In genomic region chr2:46720592-46721185, GRCh38 we compare ENCODE assay signal across 14 cellular contexts. TPM values are rescaled to one million over a fixed set of nuclear protein-coding genes. Genes with fewer than 3 reads are reported as not detected.
A peak's percentile ranks its signal among the peaks of the same experiment; 100 is the strongest.
DNase-seq lines count a peak whose midpoint lies in the region; ATAC-seq, FAIRE-seq and TF ChIP-seq lines count a peak whose summit lies in the region.
"Had no signal": no experiment of that assay in that cellular context is flagged by ENCODE, and none has a peak within 500 bp of the region (broad histone marks: within the 10 kb centered on the region; RNA-seq: fewer than 3 reads in every experiment).

No MANE protein-coding gene starts in this region.

- H3K14ac ChIP-seq in IMR-90 (replicated peaks; ENCODE audit: low read depth, low read length), result 0 out of 2 replicates have a peak overlapping the region, but pooled peaks have one; percentile 26
- no peak overlapping the region for H3K14ac ChIP-seq in trophoblast cell (ENCODE audit: low read length)

- H3K4me2 ChIP-seq in IMR-90 (ENCODE audit: low read depth, low read length) (peak overlapping the region; percentile 79), mammary epithelial cell (ENCODE audit: insufficient read depth, low read depth, low read length) (no peak overlapping the region), osteoblast (ENCODE audit: insufficient read depth, low read length) (peak overlapping the region; percentile 81), HepG2 (ENCODE audit: low read depth, low read length) (no peak overlapping the region), trophoblast cell (ENCODE audit: low read length) (no peak overlapping the region)

- H3K9me1 ChIP-seq in IMR-90 (ENCODE audit: insufficient read depth, low read length), result peaks cover 7% of the 10 kb centered on the region; the same call in 1 of the 2 replicates

- dilution Hi-C loops in IMR-90 (cut with HindIII; ENCODE audit: low sequenced_read_pairs, unreplicated experiment) (no loop called here), mammary epithelial cell (cut with HindIII; ENCODE audit: low sequenced_read_pairs) (no loop called here)

- H2BK20ac ChIP-seq in IMR-90 (ENCODE audit: low read depth, low read length), result no peak overlapping the region; the same call in 1 of the 2 replicates

- TF ChIP-seq RAD21 in IMR-90 (IDR thresholded peaks at IDR 0.05; ENCODE audit: low read length), result no peak
- no peak for TF ChIP-seq RAD21 in HepG2 (CRISPR knock-in tag; IDR thresholded peaks at IDR 0.05)

- H3K79me2 ChIP-seq in mammary epithelial cell (ENCODE audit: insufficient read depth, low read length) (peaks cover 91% of the 10 kb centered on the region), osteoblast (ENCODE audit: insufficient read depth, low read length) (peaks cover 100% of the 10 kb centered on the region), HepG2 (ENCODE audit: insufficient read depth, low read length) (peaks cover 100% of the 10 kb centered on the region), trophoblast cell (ENCODE audit: control insufficient read depth, insufficient read depth, low read length, poor library complexity) (peaks cover 2% of the 10 kb centered on the region)

- ATAC-seq in CD4-positive, CD25-positive, alpha-beta regulatory T cell (ENCODE audit: low read depth in 2 of 2), result peak in 1 of 2 donors; percentile 24
- ATAC-seq in IMR-90 (ENCODE audit: low read depth) (peak; percentile 21), HepG2 (no peak), HG03108 (IDR thresholded peaks at IDR 0.05; ENCODE audit: unreplicated experiment) (no peak)

- H3K27ac ChIP-seq in CD4-positive, CD25-positive, alpha-beta regulatory T cell (ENCODE audit: insufficient read depth, low read length, poor library complexity, severe bottlenecking), result no peak overlapping the region
- H3K27ac ChIP-seq in IMR-90 (ENCODE audit: insufficient read depth, low read length) (peak overlapping the region; percentile 22; the same call in 1 of the 2 replicates), mammary epithelial cell (ENCODE audit: insufficient read depth, low read depth, low read length) (no peak overlapping the region), osteoblast (ENCODE audit: low read depth, low read length) (peak overlapping the region; percentile 92), HepG2 (ENCODE audit: extremely low read length, insufficient read depth, low read length) (no peak overlapping the region), trophoblast cell (ENCODE audit: low read depth, low read length) (no peak overlapping the region)

- peak overlapping the region in 1 of 2 experiments; percentile 1; a peak in 1 of 4 replicates for H4K8ac ChIP-seq in IMR-90 (ENCODE audit: low read depth in 2 of 2, low read length in 2 of 2)
- no peak overlapping the region for H4K8ac ChIP-seq in trophoblast cell (ENCODE audit: low read depth, low read length)

- H2AFZ ChIP-seq in IMR-90 (replicated peaks; ENCODE audit: low read length, poor library complexity) (no peak overlapping the region), mammary epithelial cell (ENCODE audit: low read depth, low read length) (no peak overlapping the region), osteoblast (ENCODE audit: low read length) (no peak overlapping the region), HepG2 (ENCODE audit: low read length) (no peak overlapping the region), trophoblast cell (ENCODE audit: insufficient read depth, low read length, poor library complexity) (no peak overlapping the region)

- BruUV-seq in IMR-90 (replicated peaks; lab: Mats Ljungman, UMichigan), result no TSS peak
- BruUV-seq in mammary epithelial cell (replicated peaks; lab: Mats Ljungman, UMichigan), result no TSS peak
- no TSS peak for BruUV-seq in HepG2 (replicated peaks; lab: Mats Ljungman, UMichigan)

- no peak for TF ChIP-seq CTCF in IMR-90 (conservative IDR thresholded peaks at IDR 0.05; ENCODE audit: low read depth, low read length)
- no peak for TF ChIP-seq CTCF in mammary epithelial cell (conservative IDR thresholded peaks at IDR 0.05 in 1 of 2, IDR thresholded peaks at IDR 0.05 in 1 of 2; ENCODE audit: extremely low read depth in 1 of 2, insufficient read depth in 1 of 2, low read depth in 1 of 2, low read length in 2 of 2)
- no peak for TF ChIP-seq CTCF in osteoblast (IDR thresholded peaks at IDR 0.05; ENCODE audit: extremely low read depth, low read depth, low read length)
- no peak for TF ChIP-seq CTCF in HepG2 (CRISPR knock-in tag; IDR thresholded peaks at IDR 0.05)

- CTCF ChIA-PET in IMR-90 (lab: Yijun Ruan, JAX) (no interaction called here), mammary epithelial cell (lab: Charles Lee; ENCODE audit: low non-redundant PET) (no interaction called here), HepG2 (lab: Yijun Ruan, JAX; ENCODE audit: low intra/inter-chr PET ratio, low total read pairs) (no interaction called here)

- H2BK15ac ChIP-seq in IMR-90 (ENCODE audit: low read depth, low read length), result 0 out of 3 replicates have a peak overlapping the region, but pooled peaks have one; percentile 8

- peak in 1 of 3 donors; percentile 35 for DNase-seq in CD4-positive, CD25-positive, alpha-beta regulatory T cell
- DNase-seq in IMR-90, result peak; percentile 39
- DNase-seq in mammary epithelial cell, result peak; percentile 18
- no peak for DNase-seq in osteoblast (ENCODE audit: insufficient read length, low spot score, missing footprints)
- DNase-seq in HepG2 (ENCODE audit: low spot score), result no peak
- DNase-seq in middle frontal gyrus (ENCODE audit: extremely low spot score, low spot score), result no peak
- no peak for DNase-seq in trophoblast cell
- DNase-seq: GDM1, NCI-H187, NCI-H82, posterior cingulate gyrus had no signal

- H4K20me1 ChIP-seq in IMR-90 (ENCODE audit: insufficient read depth, low read length), result peaks cover 79% of the 10 kb centered on the region
- no peaks in the 10 kb centered on the region for H4K20me1 ChIP-seq in mammary epithelial cell (ENCODE audit: insufficient read depth, low read length)
- peaks cover 84% of the 10 kb centered on the region for H4K20me1 ChIP-seq in osteoblast (ENCODE audit: insufficient read depth, low read length)
- peaks cover 53% of the 10 kb centered on the region for H4K20me1 ChIP-seq in HepG2 (ENCODE audit: insufficient read depth, low read length)

- in situ Hi-C loops in IMR-90 (cut with MboI; ENCODE audit: low sequenced_read_pairs), result no loop called here
- in situ Hi-C loops in mammary epithelial cell (cut with MboI; ENCODE audit: low sequenced_read_pairs in 2 of 2), result no loop called here
- in situ Hi-C loops in HepG2 (cut with HindIII; ENCODE audit: extremely low pct_ligation_motif_present, low pct_unique_long_range_greater_than_20kb), result no loop called here

- H3K9me3 ChIP-seq in CD4-positive, CD25-positive, alpha-beta regulatory T cell (ENCODE audit: control insufficient read depth in 2 of 2, low read length in 2 of 2), result peaks cover 0 to 3% of the 10 kb centered on the region in 2 experiments
- H3K9me3 ChIP-seq in IMR-90 (ENCODE audit: control insufficient read depth, insufficient read depth, low read length) (no peaks in the 10 kb centered on the region; the same call in 1 of the 2 replicates), mammary epithelial cell (replicated peaks; ENCODE audit: insufficient read depth, low read length) (no peaks in the 10 kb centered on the region), osteoblast (ENCODE audit: low read depth, low read length) (no peaks in the 10 kb centered on the region), HepG2 (ENCODE audit: low read length) (no peaks in the 10 kb centered on the region), trophoblast cell (ENCODE audit: insufficient read depth, low read depth, low read length) (no peaks in the 10 kb centered on the region)

- peaks cover 10% of the 10 kb centered on the region for H3K36me3 Mint-ChIP-seq in CD4-positive, CD25-positive, alpha-beta regulatory T cell

- H3K18ac ChIP-seq in IMR-90 (ENCODE audit: low read depth, low read length) (peak overlapping the region; percentile 51; the same call in 1 of the 2 replicates), trophoblast cell (ENCODE audit: low read length) (no peak overlapping the region)

- H3K4ac ChIP-seq in IMR-90 (ENCODE audit: low read depth, low read length) (peak overlapping the region; percentile 29), trophoblast cell (ENCODE audit: low read depth, low read length) (no peak overlapping the region)

- H4K5ac ChIP-seq in IMR-90 (ENCODE audit: low read depth, low read length), result no peak overlapping the region

- no peaks in the 10 kb centered on the region for H3K27me3 ChIP-seq in CD4-positive, CD25-positive, alpha-beta regulatory T cell (ENCODE audit: control insufficient read depth, insufficient read depth, low read length)
- no peaks in the 10 kb centered on the region for H3K27me3 ChIP-seq in IMR-90 (ENCODE audit: control insufficient read depth, insufficient read depth, low read length)
- H3K27me3 ChIP-seq in mammary epithelial cell (ENCODE audit: insufficient read depth, low read length), result no peaks in the 10 kb centered on the region
- no peaks in the 10 kb centered on the region for H3K27me3 ChIP-seq in osteoblast (ENCODE audit: insufficient read depth, low read length)
- H3K27me3 ChIP-seq in HepG2 (ENCODE audit: control insufficient read depth in 1 of 2, insufficient read depth in 2 of 2, low read length in 2 of 2), result no peaks in the 10 kb centered on the region
- H3K27me3 ChIP-seq in trophoblast cell (ENCODE audit: insufficient read depth, low read length), result no peaks in the 10 kb centered on the region

- WGBS in IMR-90 (ENCODE audit: extremely low coverage in 2 of 2, insufficient read length in 1 of 2), 2 experiments, result no CpG with 5 or more reads among the region's 3 CpGs
- 40% methylated on average over 3 of the region's 3 CpGs for WGBS in mammary epithelial cell (ENCODE audit: low coverage, missing lambda C conversion rate)
- 97% methylated on average over 3 of the region's 3 CpGs for WGBS in HepG2 (ENCODE audit: low lambda C conversion rate)
- WGBS in trophoblast cell (ENCODE audit: extremely low coverage, insufficient coverage, insufficient read length), result no CpG with 5 or more reads among the region's 3 CpGs

- H2AK5ac ChIP-seq in IMR-90 (ENCODE audit: low read depth, low read length), result peak overlapping the region; percentile 19; the same call in 1 of the 2 replicates
- H2AK5ac ChIP-seq in trophoblast cell (ENCODE audit: low read length), result no peak overlapping the region

- H3K27ac Mint-ChIP-seq in CD4-positive, CD25-positive, alpha-beta regulatory T cell, result peak overlapping the region in 2 of 3 donors; percentile 26 to 28
- H3K27ac Mint-ChIP-seq: CD14-positive monocyte; dendritic cell treated with granulocyte-macrophage colony-stimulating factor and Interleukin-4, amounts not matched to agents 40 ng/mL and 50 ng/mL, for 4 days had no signal

- H3K9ac ChIP-seq in IMR-90 (ENCODE audit: low read depth, low read length) (peak overlapping the region; percentile 7; the same call in 1 of the 2 replicates), mammary epithelial cell (ENCODE audit: insufficient read depth, low read length) (no peak overlapping the region), HepG2 (ENCODE audit: insufficient read depth, low read depth, low read length) (no peak overlapping the region), trophoblast cell (ENCODE audit: low read length) (no peak overlapping the region)

- no peak overlapping the region for H4K12ac ChIP-seq in trophoblast cell (ENCODE audit: low read depth, low read length)

- TF ChIP-seq POLR2A in IMR-90 (IDR thresholded peaks at IDR 0.05; ENCODE audit: low read depth, low read length) (no peak), HepG2 (IDR thresholded peaks at IDR 0.05; ENCODE audit: insufficient read depth in 1 of 2, low read depth in 2 of 2, low read length in 2 of 2) (no peak)

- H3K79me1 ChIP-seq in IMR-90 (ENCODE audit: low read depth in 1 of 2, low read length in 2 of 2), result peaks cover 0 to 29% of the 10 kb centered on the region in 2 experiments; a peak in 3 of 4 replicates
- H3K79me1 ChIP-seq in trophoblast cell (ENCODE audit: low read length), result no peaks in the 10 kb centered on the region

- peaks cover 11% of the 10 kb centered on the region for H3K4me1 ChIP-seq in CD4-positive, CD25-positive, alpha-beta regulatory T cell (ENCODE audit: control insufficient read depth, insufficient read depth, low read length, poor library complexity, severe bottlenecking)
- H3K4me1 ChIP-seq in IMR-90 (ENCODE audit: control insufficient read depth, insufficient read depth, low read length) (peaks cover 23% of the 10 kb centered on the region), mammary epithelial cell (ENCODE audit: insufficient read depth, low read length) (peaks cover 13% of the 10 kb centered on the region), osteoblast (ENCODE audit: insufficient read depth, low read length) (peaks cover 85% of the 10 kb centered on the region), HepG2 (ENCODE audit: insufficient read depth, low read length) (peaks cover 83% of the 10 kb centered on the region), trophoblast cell (ENCODE audit: control insufficient read depth in 1 of 2, insufficient read depth in 2 of 2, low read length in 2 of 2) (peaks cover 0 to 3% of the 10 kb centered on the region in 2 experiments)

- intact Hi-C loops in IMR-90 (cut with micrococcal nuclease) (no loop called here), mammary epithelial cell (cut with micrococcal nuclease) (no loop called here), HepG2 (cut with micrococcal nuclease; ENCODE audit: unreplicated experiment) (no loop called here)

- no peak for FAIRE-seq in HepG2 (lab: Jason Lieb, UNC)

- POLR2A ChIA-PET in IMR-90 (lab: Charles Lee; ENCODE audit: unreplicated experiment), result no interaction called here
- POLR2A ChIA-PET in HepG2 (lab: Yijun Ruan, JAX), result no interaction called here

- peak overlapping the region; percentile 11 for H3K4me3 ChIP-seq in CD4-positive, CD25-positive, alpha-beta regulatory T cell (ENCODE audit: low read depth, low read length)
- H3K4me3 ChIP-seq in IMR-90 (ENCODE audit: insufficient read depth, low read depth, low read length) (no peak overlapping the region), mammary epithelial cell (replicated peaks in 1 of 3; ENCODE audit: insufficient read depth in 1 of 3, low read depth in 2 of 3, low read length in 3 of 3) (no peak overlapping the region), osteoblast (ENCODE audit: insufficient read depth, low read length) (no peak overlapping the region), HepG2 (replicated peaks in 1 of 3; ENCODE audit: insufficient read depth in 1 of 3, low read depth in 2 of 3, low read length in 3 of 3) (no peak overlapping the region), trophoblast cell (ENCODE audit: low read depth, low read length) (no peak overlapping the region)

- H3K56ac ChIP-seq in IMR-90 (ENCODE audit: extremely low read depth, insufficient read depth, low read length), result no peak overlapping the region

- H2AK9ac ChIP-seq in IMR-90 (replicated peaks; ENCODE audit: low read depth, low read length, poor library complexity), result no peak overlapping the region

- H2BK120ac ChIP-seq in IMR-90 (ENCODE audit: low read depth, low read length) (no peak overlapping the region), trophoblast cell (ENCODE audit: insufficient read depth, low read length, poor library complexity) (no peak overlapping the region)

- peaks cover 0 to 6% (median 4%) of the 10 kb centered on the region in 7 donors for H3K9me3 Mint-ChIP-seq in CD4-positive, CD25-positive, alpha-beta regulatory T cell

- H3K36me3 ChIP-seq in CD4-positive, CD25-positive, alpha-beta regulatory T cell (ENCODE audit: control insufficient read depth, insufficient read depth, low read length), result no peaks in the 10 kb centered on the region
- H3K36me3 ChIP-seq in IMR-90 (ENCODE audit: control insufficient read depth, insufficient read depth, low read length), result 0 out of 2 replicates have a peak, but pooled peaks cover 2% of the 10 kb centered on the region
- H3K36me3 ChIP-seq in mammary epithelial cell (ENCODE audit: insufficient read depth, low read length), result peaks cover 2% of the 10 kb centered on the region
- H3K36me3 ChIP-seq in osteoblast (ENCODE audit: insufficient read depth, low read length), result peaks cover 8% of the 10 kb centered on the region
- H3K36me3 ChIP-seq in HepG2 (replicated peaks in 1 of 2; ENCODE audit: control insufficient read depth in 1 of 2, insufficient read depth in 2 of 2, low read length in 2 of 2), result no peaks in the 10 kb centered on the region
- no peaks in the 10 kb centered on the region for H3K36me3 ChIP-seq in trophoblast cell (ENCODE audit: control insufficient read depth in 1 of 2, insufficient read depth in 2 of 2, low read length in 2 of 2)

- H3K4me1 Mint-ChIP-seq in CD4-positive, CD25-positive, alpha-beta regulatory T cell, result peaks cover 37 to 85% (median 65%) of the 10 kb centered on the region in 4 donors

- H2BK5ac ChIP-seq in IMR-90 (ENCODE audit: low read depth, low read length, poor library complexity, severe bottlenecking) (peak overlapping the region; percentile 67), trophoblast cell (ENCODE audit: low read depth, low read length, poor library complexity) (no peak overlapping the region)

- H4K91ac ChIP-seq in IMR-90 (ENCODE audit: insufficient read depth, low read depth, low read length) (no peak overlapping the region), trophoblast cell (ENCODE audit: low read depth, low read length) (no peak overlapping the region)

- H3K27me3 Mint-ChIP-seq in CD4-positive, CD25-positive, alpha-beta regulatory T cell, result no peaks in the 10 kb centered on the region
- H3K27me3 Mint-ChIP-seq: dendritic cell treated with granulocyte-macrophage colony-stimulating factor and Interleukin-4, amounts not matched to agents 40 ng/mL and 50 ng/mL, for 4 days had no signal

- no peak for TF ChIP-seq EP300 in HepG2 (IDR thresholded peaks at IDR 0.05; ENCODE audit: low read depth in 2 of 2, low read length in 2 of 2)
- TF ChIP-seq EP300 in HepG2 (CRISPR knock-in tag; IDR thresholded peaks at IDR 0.05; ENCODE audit: borderline replicate concordance), result no peak

- H3K4me3 Mint-ChIP-seq in CD4-positive, CD25-positive, alpha-beta regulatory T cell, result no peak overlapping the region
- H3K4me3 Mint-ChIP-seq: CD14-positive monocyte; dendritic cell treated with granulocyte-macrophage colony-stimulating factor and Interleukin-4, amounts not matched to agents 40 ng/mL and 50 ng/mL, for 4 days had no signal

- H2BK12ac ChIP-seq in trophoblast cell (ENCODE audit: low read length), result no peak overlapping the region

- H3K23ac ChIP-seq in IMR-90 (ENCODE audit: low read depth, low read length) (peak overlapping the region; percentile 76; the same call in 1 of the 2 replicates), trophoblast cell (ENCODE audit: low read length) (no peak overlapping the region)

RNA-seq across cellular contexts. Expression of gene SOCS5, which starts 21.6 kb away (rescaled TPM):
- 11.5 TPM for total RNA-seq in CD4-positive, CD25-positive, alpha-beta regulatory T cell
- polyA plus RNA-seq in CD4-positive, CD25-positive, alpha-beta regulatory T cell, result 1 to 10 TPM; 3.2 to 5.8 (median 5.2) TPM
- 169 and 222 TPM in 2 replicates for total RNA-seq in IMR-90 (2012; rRNA removed)
- 37.5 and 38.4 TPM in 2 replicates for polyA plus RNA-seq in IMR-90 (2012; rRNA removed)
- 11.7 and 18.8 TPM in 2 replicates for polyA plus RNA-seq in IMR-90 (2012; cell fraction: cytosol; rRNA removed)
- polyA plus RNA-seq in IMR-90 (2012; cell fraction: nucleus; rRNA removed; ENCODE audit: low replicate concordance), result 12.5 and 48.7 TPM in 2 replicates
- 10 to 100 TPM in 1 of 2 donors, 1 to 10 TPM in 1; 9.3 to 21.5 TPM for total RNA-seq in mammary epithelial cell
- polyA plus RNA-seq in mammary epithelial cell, result 6.7 TPM
- 14.8 TPM for polyA minus RNA-seq in mammary epithelial cell
- 124 and 136 TPM in 2 replicates for total RNA-seq in osteoblast
- 17.6 and 27.6 TPM in 2 replicates for total RNA-seq in HepG2 (2016; rRNA removed; fragmentation: Illumina TruSeq; extraction: Trizol)
- 2.0 and 2.7 TPM in 2 replicates for total RNA-seq in HepG2 (2016; cell fraction: cytosol; rRNA removed; fragmentation: Illumina TruSeq; extraction: Trizol; ENCODE audit: low read depth)
- total RNA-seq in HepG2 (2016; cell fraction: insoluble cytoplasmic fraction; rRNA removed; fragmentation: Illumina TruSeq; extraction: Trizol), result 18.1 and 27.9 TPM in 2 replicates
- total RNA-seq in HepG2 (2016; cell fraction: membrane; rRNA removed; fragmentation: Illumina TruSeq; extraction: Trizol), result 11.9 and 12.4 TPM in 2 replicates
- total RNA-seq in HepG2 (2016; cell fraction: nucleus; rRNA removed; fragmentation: Illumina TruSeq; extraction: Trizol), result 25.5 and 27.6 TPM in 2 replicates
- polyA plus RNA-seq in HepG2 (2011; rRNA removed), result 11.8 and 14.8 TPM in 2 replicates
- polyA plus RNA-seq in HepG2 (2011; cell fraction: cytosol; rRNA removed), result 7.2 and 9.3 TPM in 2 replicates
- 9.0 and 9.5 TPM in 2 replicates for polyA plus RNA-seq in HepG2 (2011; cell fraction: nucleus; rRNA removed)
- polyA plus RNA-seq in HepG2 (2012), result 13.8 and 14.6 TPM in 2 replicates
- polyA plus RNA-seq in HepG2 (2016; cell fraction: cytosol; fragmentation: Illumina TruSeq; extraction: Trizol; ENCODE audit: low read depth), result 1.1 and 1.4 TPM in 2 replicates
- 22.5 and 24.5 TPM in 2 replicates for polyA plus RNA-seq in HepG2 (2016; cell fraction: insoluble cytoplasmic fraction; fragmentation: Illumina TruSeq; extraction: Trizol; ENCODE audit: low read depth)
- 6.5 and 7.3 TPM in 2 replicates for polyA plus RNA-seq in HepG2 (2016; cell fraction: membrane; fragmentation: Illumina TruSeq; extraction: Trizol; ENCODE audit: low read depth)
- polyA plus RNA-seq in HepG2 (2016; cell fraction: nucleus; fragmentation: Illumina TruSeq; extraction: Trizol; ENCODE audit: insufficient read depth, low read depth), result 18.1 and 19.5 TPM in 2 replicates
- 14.3 and 32.7 TPM in 2 replicates for polyA minus RNA-seq in HepG2 (2011; rRNA and poly(A)+ RNA removed; ENCODE audit: low replicate concordance)
- 18.6 and 19.3 TPM in 2 replicates for polyA minus RNA-seq in HepG2 (2011; cell fraction: cytosol; rRNA and poly(A)+ RNA removed)
- polyA minus RNA-seq in HepG2 (2011; cell fraction: nucleus; rRNA and poly(A)+ RNA removed), result 74.9 and 75.8 TPM in 2 replicates
- polyA plus RNA-seq in trophoblast cell (2013), result 8.6 and 9.0 TPM in 2 replicates

Comparison
In these comparisons a context has a peak if more than half of its experiments do, and no peak if none do; other contexts are left out.
1. DNase-seq: peak in IMR-90 (single experiment) and mammary epithelial cell (single experiment); none in osteoblast (single experiment), HepG2 (single experiment), middle frontal gyrus (single experiment) and trophoblast cell (0 of 2).
2. H3K27ac ChIP-seq: peak in IMR-90 (single experiment) and osteoblast (single experiment); none in CD4-positive, CD25-positive, alpha-beta regulatory T cell (single experiment), mammary epithelial cell (single experiment), HepG2 (single experiment) and trophoblast cell (single experiment).
3. H3K4me2 ChIP-seq: peak in IMR-90 (single experiment) and osteoblast (single experiment); none in mammary epithelial cell (single experiment), HepG2 (single experiment) and trophoblast cell (single experiment).